ENCODE assay signal across 8 cellular contexts in genomic region chr4:47913858-47914218, GRCh38. TPM values are rescaled to one million over a fixed set of nuclear protein-coding genes. Genes with fewer than 3 reads are reported as not detected.
A peak's percentile ranks its signal among the peaks of the same experiment; 100 is the strongest.
DNase-seq lines count a peak whose midpoint lies in the region; ATAC-seq and TF ChIP-seq lines count a peak whose summit lies in the region.

No MANE protein-coding gene starts in this region.

- peak overlapping the region; percentile 78 for H3K4me2 ChIP-seq in HCT116 (ENCODE audit: low read length)

- CTCF ChIA-PET in HCT116 (lab: Charles Lee), result no interaction called here

- ATAC-seq in GM18498 (IDR thresholded peaks at IDR 0.05; ENCODE audit: unreplicated experiment) (peak; percentile 30), HCT116 (peak; percentile 33)
- peak; percentile 12 to 36 for ATAC-seq in naive thymus-derived CD8-positive, alpha-beta T cell

- H3K4me1 ChIP-seq in HCT116 (ENCODE audit: control insufficient read depth in 1 of 2, insufficient read depth in 2 of 2, low read length in 2 of 2) (peaks cover 0 to 10% of the 10 kb centered on the region in 2 experiments; a peak in 3 of 4 replicates), suprapubic skin (peaks cover 20% of the 10 kb centered on the region)

- no peaks in the 10 kb centered on the region for H3K9me3 Mint-ChIP-seq in naive thymus-derived CD8-positive, alpha-beta T cell

- RAD21 ChIA-PET in HCT116 (lab: Charles Lee; ENCODE audit: low non-redundant PET in 1 of 2, low total read pairs in 2 of 2, uncharacterized antibody in 2 of 2, unreplicated experiment in 2 of 2), result no interaction called here

- H3K27ac Mint-ChIP-seq in naive thymus-derived CD8-positive, alpha-beta T cell, result peak overlapping the region; percentile 82 to 99 (median 96)

- no peak for TF ChIP-seq RAD21 in HCT116 (IDR thresholded peaks at IDR 0.05; ENCODE audit: low read depth)

- no peak for DNase-seq in HCT116 (ENCODE audit: low read depth, low spot score)
- DNase-seq in MG63, result peak; percentile 7
- DNase-seq in activated CD8-positive, alpha-beta memory T cell treated with anti-CD3 and anti-CD28 coated beads, Interleukin-2, amount 50 U/mL, for 48 hours, result peak; percentile 73
- DNase-seq in erythroblast (lab: John Stamatoyannopoulos, UW), result peak; percentile 45 to 60
- DNase-seq in naive thymus-derived CD8-positive, alpha-beta T cell, result peak in 8 of 10 donors; percentile 3 to 32 (median 23)
- DNase-seq in suprapubic skin (ENCODE audit: low spot score in 2 of 2), result peak; percentile 75 to 79
- DNase-seq in kidney glomerular epithelial cell (lab: John Stamatoyannopoulos, UW), result no peak

- no peaks in the 10 kb centered on the region for H3K9me3 ChIP-seq in HCT116 (ENCODE audit: control insufficient read depth in 1 of 2, insufficient read depth in 1 of 2, low read depth in 1 of 2, low read length in 2 of 2)
- H3K9me3 ChIP-seq in MG63, result no peaks in the 10 kb centered on the region
- no peaks in the 10 kb centered on the region for H3K9me3 ChIP-seq in suprapubic skin

- H3K27me3 Mint-ChIP-seq in naive thymus-derived CD8-positive, alpha-beta T cell, result no peaks in the 10 kb centered on the region

- peaks cover 5 to 19% (median 10%) of the 10 kb centered on the region in 3 donors for H3K36me3 Mint-ChIP-seq in naive thymus-derived CD8-positive, alpha-beta T cell

- TF ChIP-seq CTCF in HCT116 (IDR thresholded peaks at IDR 0.05 in 2 of 3, conservative IDR thresholded peaks at IDR 0.05 in 1 of 3; ENCODE audit: borderline replicate concordance in 1 of 3, insufficient read depth in 1 of 3, low read depth in 2 of 3, low read length in 2 of 3) (no peak), suprapubic skin (IDR thresholded peaks at IDR 0.05) (no peak)

- peak overlapping the region; percentile 88 to 89 for H3K4me3 ChIP-seq in HCT116 (replicated peaks in 1 of 2; ENCODE audit: low read depth in 1 of 2, low read length in 2 of 2)
- H3K4me3 ChIP-seq in MG63, result peak overlapping the region; percentile 74
- peak overlapping the region; percentile 80 for H3K4me3 ChIP-seq in suprapubic skin

- POLR2A ChIA-PET in HCT116 (lab: Charles Lee), result interaction anchor here (0.9 to 1.4 kb wide), 2 partner anchors 10 to 13 kb away, joined by 4 to 5 read pairs; no protein-coding TSS in a partner anchor
- POLR2A ChIA-PET in naive thymus-derived CD8-positive, alpha-beta T cell (lab: Charles Lee), result interaction anchor here (0.7 to 1.7 kb wide), 3 partner anchors 9 to 867 kb away, joined by 3 to 7 read pairs (median 3); no protein-coding TSS in a partner anchor

- H3K9ac ChIP-seq in HCT116 (ENCODE audit: low read length), result peak overlapping the region; percentile 96

- peaks cover 6% of the 10 kb centered on the region; the same call in 1 of the 2 replicates for H4K20me1 ChIP-seq in HCT116 (ENCODE audit: insufficient read depth)

- peaks cover 19 to 41% (median 34%) of the 10 kb centered on the region in 4 donors for H3K4me1 Mint-ChIP-seq in naive thymus-derived CD8-positive, alpha-beta T cell

- no peaks in the 10 kb centered on the region for H3K27me3 ChIP-seq in HCT116 (ENCODE audit: insufficient read depth, low read length)
- no peaks in the 10 kb centered on the region for H3K27me3 ChIP-seq in MG63
- no peaks in the 10 kb centered on the region for H3K27me3 ChIP-seq in suprapubic skin

- no peaks in the 10 kb centered on the region for H3K9me2 ChIP-seq in HCT116 (ENCODE audit: insufficient read depth)

- no TSS peak for BruUV-seq in HCT116 (replicated peaks; lab: Mats Ljungman, UMichigan)

- no peak for TF ChIP-seq EP300 in suprapubic skin (IDR thresholded peaks at IDR 0.05)

- intact Hi-C loops in HCT116 (cut with micrococcal nuclease), result no loop called here

- peaks cover 5 to 11% of the 10 kb centered on the region in 2 experiments; a peak in 3 of 4 replicates for H3K36me3 ChIP-seq in HCT116 (ENCODE audit: control insufficient read depth in 1 of 2, insufficient read depth in 2 of 2, low read length in 2 of 2)
- H3K36me3 ChIP-seq in MG63, result peaks cover 12% of the 10 kb centered on the region
- peaks cover 10% of the 10 kb centered on the region for H3K36me3 ChIP-seq in suprapubic skin

- 0% methylated on average over 30 of the region's 30 CpGs for WGBS in suprapubic skin

- TF ChIP-seq POLR2A in HCT116 (IDR thresholded peaks at IDR 0.05; ENCODE audit: borderline replicate concordance, extremely low read depth, insufficient read depth, insufficient read length) (no peak), erythroblast (IDR thresholded peaks at IDR 0.05; ENCODE audit: low read length) (no peak), suprapubic skin (IDR thresholded peaks at IDR 0.05) (no peak)

- peaks cover 53% of the 10 kb centered on the region for H3K79me2 ChIP-seq in HCT116 (ENCODE audit: insufficient read depth, low read length)

- H3K27ac ChIP-seq in HCT116 (ENCODE audit: low read depth, low read length) (peak overlapping the region; percentile 76), suprapubic skin (peak overlapping the region; percentile 82)

- H2AFZ ChIP-seq in HCT116 (ENCODE audit: low read depth, low read length, poor library complexity, severe bottlenecking), result peak overlapping the region; percentile 40

- H3K4me3 Mint-ChIP-seq in naive thymus-derived CD8-positive, alpha-beta T cell, result peak overlapping the region; percentile 89 to 99 (median 98)

TF ChIP-seq in HCT116, 20 proteins besides CTCF, POLR2A, EP300 and RAD21:
- TF ChIP-seq MAX (IDR thresholded peaks at IDR 0.05) (peak; percentile 55; the same call in 1 of the 2 replicates), EGR1 (IDR thresholded peaks at IDR 0.05; ENCODE audit: low read depth) (peak; percentile 20; the same call in 1 of the 2 replicates), JUND (IDR thresholded peaks at IDR 0.05) (no peak)

RNA-seq across cellular contexts. Expression of gene NFXL1, which starts 0.5 kb away (rescaled TPM):
- total RNA-seq in HCT116 (2021; ENCODE audit: unreplicated experiment) (26.8 TPM), suprapubic skin (10 to 100 TPM; 10.8 to 21.6 (median 16.3) TPM)
- 17.7 and 19.8 TPM in 2 replicates for polyA plus RNA-seq in HCT116 (2012)
- 4.0 and 4.1 TPM in 2 replicates for total RNA-seq in MG63 (2014; rRNA removed; shearing (Covaris generic); ENCODE audit: low replicate concordance)
- 10 to 100 TPM; 15.2 to 17.9 TPM for total RNA-seq in naive thymus-derived CD8-positive, alpha-beta T cell
- 10 to 100 TPM in 1 of 3 donors, 1 to 10 TPM in 2; 7.1 to 12.1 (median 8.0) TPM for polyA plus RNA-seq in naive thymus-derived CD8-positive, alpha-beta T cell

Comparison
In these comparisons a context has a peak if more than half of its experiments do, and no peak if none do; other contexts are left out.
1. DNase-seq: peak in MG63 (single experiment), activated CD8-positive, alpha-beta memory T cell treated with anti-CD3 and anti-CD28 coated beads, Interleukin-2, amount 50 U/mL, for 48 hours (single experiment), erythroblast (2 of 2), naive thymus-derived CD8-positive, alpha-beta T cell (8 of 10) and suprapubic skin (2 of 2); none in HCT116 (single experiment) and kidney glomerular epithelial cell (single experiment).
2. Peak in every context shown above with its lines, with median percentiles within 50 percentile points of each other: ATAC-seq and H3K4me3 ChIP-seq.